In genomic region chr13:77571956-77572355, GRCh38 we compare ENCODE assay signal across 34 cellular contexts. TPM values are rescaled to one million over a fixed set of nuclear protein-coding genes. Genes with fewer than 3 reads are reported as not detected.
"Had no signal": no experiment of that assay in that cellular context is flagged by ENCODE, and none has a peak within 500 bp of the region (broad histone marks: within the 10 kb centered on the region; RNA-seq: fewer than 3 reads in every experiment).

No MANE protein-coding gene starts in this region.

- H3K9me3 ChIP-seq: esophagus muscularis mucosa, gastrocnemius medialis, heart left ventricle had no signal

- FAIRE-seq: astrocyte, bronchial epithelial cell had no signal

- DNase-seq: activated CD4-positive, alpha-beta memory T cell treated with anti-CD3 and anti-CD28 coated beads for 36 hours; activated CD4-positive, alpha-beta T cell treated with anti-CD3 and anti-CD28 coated beads for 36 hours; activated CD4-positive, alpha-beta T cell treated with anti-CD3 and anti-CD28 coated beads, Interleukin-2, amount 10 ng/mL, durations not matched to agents 24 days and 14 days; activated CD4-positive, CD25-positive, alpha-beta regulatory T cell; activated CD4-positive, CD25-positive, alpha-beta regulatory T cell treated with anti-CD3 and anti-CD28 coated beads, Interleukin-2, amount 50 U/mL, for 72 hours; activated CD8-positive, alpha-beta memory T cell treated with anti-CD3 and anti-CD28 coated beads, Interleukin-2, amount 10 ng/mL, durations not matched to agents 7 days and 5 days; activated CD8-positive, alpha-beta memory T cell treated with anti-CD3 and anti-CD28 coated beads, Interleukin-2, amount 50 U/mL, for 4 hours; activated CD8-positive, alpha-beta T cell treated with anti-CD3 and anti-CD28 coated beads, Interleukin-2, amount 10 ng/mL, durations not matched to agents 7 days and 5 days; activated effector memory CD4-positive, alpha-beta T cell treated with anti-CD3 and anti-CD28 coated beads, Interleukin-2, amount 50 U/mL, for 16 hours; activated naive CD4-positive, alpha-beta T cell treated with anti-CD3 and anti-CD28 coated beads, Interleukin-2, amount 50 U/mL, for 16 hours; activated T-cell treated with anti-CD3 and anti-CD28 coated beads, Interleukin-2, amount 50 U/mL, for 1 hour; activated T-cell treated with anti-CD3 and anti-CD28 coated beads, Interleukin-2, amount 50 U/mL, for 48 hours; amniotic stem cell; anterior cingulate cortex; brain microvascular endothelial cell; dorsolateral prefrontal cortex; effector memory CD4-positive, alpha-beta T cell; erythroblast; foreskin keratinocyte; gastrocnemius medialis; glutamatergic neuron; heart left ventricle; T-helper 1 cell; T-helper 17 cell; T1000; WERI-Rb-1 had no signal

- H3K27ac ChIP-seq: brain microvascular endothelial cell, coronary artery, dorsolateral prefrontal cortex, esophagus muscularis mucosa, foreskin keratinocyte, gastrocnemius medialis, heart left ventricle, WERI-Rb-1 had no signal

- H3K27me3 ChIP-seq: brain microvascular endothelial cell, dorsolateral prefrontal cortex, foreskin keratinocyte, gastrocnemius medialis had no signal

- H3K36me3 ChIP-seq: brain microvascular endothelial cell, esophagus muscularis mucosa, gastrocnemius medialis, heart left ventricle, WERI-Rb-1 had no signal

- H3K4me3 ChIP-seq: coronary artery, dorsolateral prefrontal cortex, esophagus muscularis mucosa, gastrocnemius medialis, heart left ventricle had no signal

- H3K4me1 ChIP-seq: esophagus muscularis mucosa, gastrocnemius medialis, heart left ventricle had no signal

RNA-seq across cellular contexts. Expression of gene SCEL, which starts 36.5 kb away (rescaled TPM):
- total RNA-seq: activated CD4-positive, alpha-beta memory T cell treated with anti-CD3 and anti-CD28 coated beads for 36 hours; activated CD4-positive, alpha-beta T cell treated with anti-CD3 and anti-CD28 coated beads for 36 hours; activated CD4-positive, alpha-beta T cell treated with anti-CD3 and anti-CD28 coated beads, Interleukin-2, amount 10 ng/mL, durations not matched to agents 24 days and 14 days; activated CD8-positive, alpha-beta memory T cell treated with anti-CD3 and anti-CD28 coated beads for 36 hours; activated CD8-positive, alpha-beta memory T cell treated with anti-CD3 and anti-CD28 coated beads, Interleukin-2, amount 10 ng/mL, durations not matched to agents 7 days and 5 days; activated CD8-positive, alpha-beta T cell treated with anti-CD3 and anti-CD28 coated beads, Interleukin-2, amount 10 ng/mL, durations not matched to agents 7 days and 5 days; activated T-helper 1 cell treated with anti-CD3 and anti-CD28 coated beads, Interleukin-12 subunit alpha, Interleukin-12 subunit beta, Interleukin-2, Interleukin-4 antibody, amounts not matched to agents 30 ng/mL and 10 ng/mL and 1 ng/mL, durations not matched to agents 14 hours and 24 hours and 36 hours; activated T-helper 2 cell treated with anti-CD3 and anti-CD28 coated beads, Interferon-gamma antibody, Interleukin-2, Interleukin-4, amounts not matched to agents 10 μg/mL and 5 μg/mL and 100 μg/mL, durations not matched to agents 14 hours and 24 hours and 36 hours; cardiac septum; gastrocnemius medialis; T-helper 17 cell had no signal
